Comparison of ENCODE assay signal across 8 cellular contexts in the genomic region with DNA sequence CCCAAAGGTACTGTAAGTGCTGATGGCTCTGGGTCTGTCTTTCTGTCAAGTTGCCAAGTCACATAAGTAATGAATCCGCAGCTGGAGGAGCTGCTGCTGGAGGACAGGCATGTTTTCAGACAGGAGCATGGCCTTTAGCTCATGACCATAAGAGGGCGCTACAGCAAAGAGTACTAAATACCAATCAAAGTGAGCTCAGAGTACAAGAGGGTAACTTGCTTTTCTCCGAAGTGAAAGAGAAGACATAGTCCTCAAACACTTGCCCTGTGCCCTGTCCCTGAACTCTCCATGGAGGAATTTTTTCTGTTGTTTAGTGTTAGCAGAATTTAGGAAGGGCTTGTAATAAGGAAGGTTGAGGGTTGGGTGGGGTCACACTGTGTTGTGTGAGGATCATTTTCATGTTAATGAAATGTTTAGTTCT. TPM values are rescaled to one million over a fixed set of nuclear protein-coding genes. Genes with fewer than 3 reads are reported as not detected.
DNase-seq lines count a peak whose midpoint lies in the region; ATAC-seq and TF ChIP-seq lines count a peak whose summit lies in the region.

No MANE protein-coding gene starts in this region.

- H3K27me3 ChIP-seq in MM.1S (replicated peaks; ENCODE audit: insufficient read depth, low read length) = no peaks in the 10 kb centered on the region
- no peaks in the 10 kb centered on the region for H3K27me3 ChIP-seq in esophagus (ENCODE audit: control insufficient read depth in 1 of 2, insufficient read depth in 2 of 2, low read length in 2 of 2)
- no peaks in the 10 kb centered on the region for H3K27me3 ChIP-seq in aorta (ENCODE audit: control insufficient read depth in 1 of 2, insufficient read depth in 2 of 2, low read length in 1 of 2)

- no peaks in the 10 kb centered on the region for H3K9me3 ChIP-seq in MM.1S (replicated peaks; ENCODE audit: insufficient read depth, low read length)
- H3K9me3 ChIP-seq in esophagus (ENCODE audit: control insufficient read depth in 2 of 2, insufficient read depth in 1 of 2, low read depth in 1 of 2, low read length in 1 of 2) = no peaks in the 10 kb centered on the region
- no peaks in the 10 kb centered on the region for H3K9me3 ChIP-seq in aorta (ENCODE audit: control insufficient read depth, low read length)

- peak; percentile 52 for DNase-seq in SIG-M5 treated with dmso at 0.1 percent for 504 hours (lab: John Stamatoyannopoulos, UW; ENCODE audit: unreplicated experiment)
- no peak for DNase-seq in SIG-M5 (lab: John Stamatoyannopoulos, UW)
- DNase-seq in MM.1S = peak; percentile 58
- no peak for DNase-seq in natural killer cell
- no peak for DNase-seq in aorta

- H3K9me3 Mint-ChIP-seq in natural killer cell = no peaks in the 10 kb centered on the region

- H3K4me1 ChIP-seq in MM.1S (ENCODE audit: low read length) (no peaks in the 10 kb centered on the region), esophagus (ENCODE audit: control insufficient read depth in 2 of 2, insufficient read depth in 2 of 2, low read length in 1 of 2) (peaks cover 0 to 2% of the 10 kb centered on the region in 2 donors), aorta (ENCODE audit: control insufficient read depth in 1 of 2, insufficient read depth in 2 of 2, low read length in 2 of 2) (peaks cover 0 to 8% of the 10 kb centered on the region in 2 donors)

- peak overlapping the region in 1 of 2 donors; percentile 13 for H3K27ac Mint-ChIP-seq in natural killer cell

- no peak overlapping the region for H2AFZ ChIP-seq in MM.1S (ENCODE audit: low read length)

- 35 to 45% methylated on average over 3 of the region's 3 CpGs for WGBS in esophagus, 2 donors
- 32 to 41% methylated on average over 3 of the region's 3 CpGs for WGBS in aorta, 2 donors

- TF ChIP-seq CTCF in MM.1S (IDR thresholded peaks at IDR 0.05; ENCODE audit: low read length) (peak; percentile 66), VCaP (conservative IDR thresholded peaks at IDR 0.05) (peak; percentile 58), natural killer cell (IDR thresholded peaks at IDR 0.05) (peak; percentile 62)

- ATAC-seq in natural killer cell (peak; percentile 36 to 64 (median 57)), aorta (ENCODE audit: low FRiP score) (peak; percentile 19), HG03159 (IDR thresholded peaks at IDR 0.05; ENCODE audit: unreplicated experiment) (no peak)

- H3K27me3 Mint-ChIP-seq in natural killer cell (ENCODE audit: low read depth in 2 of 2) = no peaks in the 10 kb centered on the region

- peaks cover 0 to 5% of the 10 kb centered on the region in 2 donors for H3K4me1 Mint-ChIP-seq in natural killer cell

- H3K9me2 ChIP-seq in MM.1S (replicated peaks; ENCODE audit: insufficient read depth, low read length) = no peaks in the 10 kb centered on the region

- peaks cover 51% of the 10 kb centered on the region for H3K36me3 Mint-ChIP-seq in natural killer cell

- H3K4me3 Mint-ChIP-seq in natural killer cell = no peak overlapping the region

- H3K4me3 ChIP-seq in MM.1S (ENCODE audit: low read length) (no peak overlapping the region), esophagus (ENCODE audit: low read depth in 1 of 2, low read length in 2 of 2) (no peak overlapping the region), aorta (ENCODE audit: low read length in 2 of 2) (no peak overlapping the region)

- H3K36me3 ChIP-seq in MM.1S (replicated peaks; ENCODE audit: insufficient read depth, low read length) (peaks cover 44% of the 10 kb centered on the region), esophagus (ENCODE audit: control insufficient read depth in 2 of 2, insufficient read depth in 2 of 2, low read length in 1 of 2) (peaks cover 2 to 21% of the 10 kb centered on the region in 2 donors), aorta (ENCODE audit: control insufficient read depth in 1 of 2, insufficient read depth in 2 of 2, low read length in 1 of 2) (peaks cover 5 to 7% of the 10 kb centered on the region in 2 donors)

- H3K4me2 ChIP-seq in MM.1S (ENCODE audit: low read depth, low read length) = no peak overlapping the region

- no peak overlapping the region for H3K27ac ChIP-seq in MM.1S (ENCODE audit: low read length)
- H3K27ac ChIP-seq in VCaP = no peak overlapping the region
- H3K27ac ChIP-seq in esophagus (ENCODE audit: low read depth in 2 of 2, low read length in 1 of 2) = peak overlapping the region; percentile 56 to 68
- H3K27ac ChIP-seq in aorta (ENCODE audit: low read depth in 1 of 2, low read length in 2 of 2) = peak overlapping the region in 1 of 2 donors; percentile 14

- intact Hi-C loops in natural killer cell (cut with micrococcal nuclease) (loop anchor here (10.0 kb wide), 1 partner anchor 169 kb away; no protein-coding TSS in a partner anchor), aorta (cut with DNase I) (no loop called here)

- no peaks in the 10 kb centered on the region for H3K79me2 ChIP-seq in MM.1S (ENCODE audit: low read length)

- 0 out of 2 replicates have a peak, but pooled peaks cover 5% of the 10 kb centered on the region for H3F3A ChIP-seq in MM.1S (ENCODE audit: insufficient read depth, low read length)

- no peak overlapping the region for H3K9ac ChIP-seq in MM.1S (ENCODE audit: low read length)

- no peaks in the 10 kb centered on the region for H4K20me1 ChIP-seq in MM.1S (ENCODE audit: insufficient read depth, low read length)

RNA-seq across cellular contexts. Expression of a gene that starts 58.0 kb away (rescaled TPM):
- polyA plus RNA-seq in esophagus (1 to 10 TPM in 1 of 2 donors, under 1 TPM in 1; 0.88 to 1.3 TPM), aorta (under 1 TPM in 1 of 2 donors, not detected in 1; 0.95 TPM)
- total RNA-seq in natural killer cell (1 to 10 TPM; 1.7 to 3.2 (median 2.4) TPM), aorta (1 to 10 TPM; 2.6 to 2.7 TPM)

Comparison
In these comparisons a context has a peak if more than half of its experiments do, and no peak if none do; other contexts are left out.
1. DNase-seq: peak in SIG-M5 treated with dmso at 0.1 percent for 504 hours (single experiment) and MM.1S (single experiment); none in SIG-M5 (single experiment), natural killer cell (single experiment) and aorta (0 of 2).
2. H3K27ac ChIP-seq: peak in esophagus (2 of 2); none in MM.1S (single experiment) and VCaP (single experiment).
3. Peak in every context shown above with its lines, with median percentiles within 50 percentile points of each other: CTCF ChIP-seq.